Comparison of ENCODE assay signal across 9 cellular contexts in the genomic region with DNA sequence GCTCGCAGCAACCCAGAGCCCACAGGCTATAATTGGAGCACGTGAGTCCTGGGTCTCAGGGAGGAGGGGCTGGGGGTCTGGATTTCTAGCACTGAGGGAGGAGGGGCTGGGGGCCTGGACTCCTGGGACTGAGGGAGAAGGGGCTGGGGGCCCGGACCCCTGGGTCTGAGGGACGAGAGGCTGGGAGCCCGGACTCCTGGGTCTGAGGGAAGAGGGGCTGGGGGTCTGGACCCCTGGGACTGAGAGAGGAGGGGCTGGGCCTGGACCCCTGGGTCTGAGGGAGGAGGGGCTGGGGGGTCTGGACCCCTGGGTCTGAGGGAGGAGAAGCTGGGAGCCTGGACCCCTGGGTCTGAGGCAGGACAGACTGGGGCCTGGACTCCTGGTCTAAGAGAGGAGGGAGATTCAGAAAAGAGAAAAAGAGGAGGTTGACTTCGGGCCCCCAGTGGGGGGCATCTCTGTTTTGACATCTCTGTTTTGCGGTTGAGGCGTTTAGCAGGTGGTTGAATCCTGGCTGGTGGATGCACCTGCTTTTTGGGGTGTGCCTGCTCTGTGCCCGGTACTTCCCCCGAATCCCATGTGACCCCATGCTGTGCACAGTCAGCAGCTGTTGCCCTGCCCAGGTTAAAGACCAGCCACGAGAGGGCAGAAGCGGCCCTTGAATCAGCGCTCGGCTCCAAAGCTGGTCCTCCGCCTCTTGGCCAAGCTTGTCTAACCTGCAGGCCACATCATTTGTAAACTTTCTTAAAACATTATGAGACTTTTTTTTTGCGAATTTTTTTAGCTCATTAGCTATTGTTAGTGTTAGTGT. TPM values are rescaled to one million over a fixed set of nuclear protein-coding genes. Genes with fewer than 3 reads are reported as not detected.
DNase-seq lines count a peak whose midpoint lies in the region; ATAC-seq, FAIRE-seq and TF ChIP-seq lines count a peak whose summit lies in the region.
"Had no signal": no experiment of that assay in that cellular context is flagged by ENCODE, and none has a peak within 500 bp of the region (broad histone marks: within the 10 kb centered on the region; RNA-seq: fewer than 3 reads in every experiment).

No MANE protein-coding gene starts in this region.

- no peak overlapping the region for H3K27ac ChIP-seq in H1 (ENCODE audit: low read depth, low read length)

- TF ChIP-seq EP300 in H1 (IDR thresholded peaks at IDR 0.05; ENCODE audit: borderline replicate concordance in 1 of 2, low read depth in 2 of 2, low read length in 2 of 2), result no peak

- H4K5ac ChIP-seq in H1 (ENCODE audit: insufficient read length, low read depth, low read length), result no peak overlapping the region

- no peak overlapping the region for H2BK15ac ChIP-seq in H1 (ENCODE audit: low read length)

- no peaks in the 10 kb centered on the region for H3K79me1 ChIP-seq in H1 (ENCODE audit: low read depth, low read length)

- H3K4me3 ChIP-seq in MG63, result no peak overlapping the region
- H3K4me3 ChIP-seq in H1 (ENCODE audit: extremely low read depth in 1 of 4, insufficient read depth in 2 of 4, low read depth in 3 of 4, low read length in 4 of 4), result no peak overlapping the region

- no peak overlapping the region for H2BK20ac ChIP-seq in H1 (ENCODE audit: low read length)

- no peaks in the 10 kb centered on the region for H3K36me3 Mint-ChIP-seq in naive B cell

- ATAC-seq in GM21515 (IDR thresholded peaks at IDR 0.05; ENCODE audit: unreplicated experiment) (peak; percentile 84), naive B cell (ENCODE audit: low read depth in 2 of 2) (peak; percentile 99)
- peak; percentile 87 for ATAC-seq in stimulated activated naive CD8-positive, alpha-beta T cell treated with anti-CD3 and anti-CD28 coated beads, Interleukin-15, Interleukin-2, amounts not matched to agents 100 U/mL and 50 U/mL, for 24 hours

- H3K9ac ChIP-seq in H1 (replicated peaks in 1 of 4; ENCODE audit: extremely low read depth in 1 of 4, low read depth in 3 of 4, low read length in 3 of 4), result no peak overlapping the region

- no peak overlapping the region for H3K23ac ChIP-seq in H1 (ENCODE audit: insufficient read length)

- CTCF ChIA-PET in H1 (lab: Charles Lee; ENCODE audit: partially characterized antibody), result interaction anchor here (0.6 to 13.3 kb wide), 31 partner anchors 10 to 262 kb away, joined by 3 to 126 read pairs (median 4); a partner anchor contains a TSS

- no peak overlapping the region for H3K18ac ChIP-seq in H1 (ENCODE audit: extremely low read depth, low read length)

- no peaks in the 10 kb centered on the region for H3K9me3 ChIP-seq in MG63
- no peaks in the 10 kb centered on the region for H3K9me3 ChIP-seq in H1 (ENCODE audit: insufficient read depth in 2 of 2, low read depth in 1 of 2, low read length in 1 of 2)

- H3K79me2 ChIP-seq in H1 (ENCODE audit: control insufficient read depth in 1 of 2, insufficient read depth in 2 of 2, low read length in 2 of 2), result no peaks in the 10 kb centered on the region

- H4K20me1 ChIP-seq in H1 (replicated peaks in 1 of 2; ENCODE audit: control insufficient read depth in 1 of 2, insufficient read depth in 2 of 2, low read length in 2 of 2), result peaks cover 0 to 7% of the 10 kb centered on the region in 2 experiments

- FAIRE-seq in H1 (lab: Jason Lieb, UNC), result no peak

- peak; percentile 69 to 77 for TF ChIP-seq RAD21 in H1 (IDR thresholded peaks at IDR 0.05 in 1 of 2, conservative IDR thresholded peaks at IDR 0.05 in 1 of 2; ENCODE audit: low read depth in 2 of 2, low read length in 2 of 2)

- H4K8ac ChIP-seq in H1 (ENCODE audit: extremely low read depth, insufficient read depth, low read length), result no peak overlapping the region

- no peak overlapping the region for H2AK5ac ChIP-seq in H1 (ENCODE audit: low read depth, low read length)

- no peak overlapping the region for H2BK120ac ChIP-seq in H1 (replicated peaks; ENCODE audit: low read depth, low read length)

- H3K36me3 ChIP-seq in MG63 (peaks cover 99% of the 10 kb centered on the region), H1 (ENCODE audit: control insufficient read depth in 2 of 4, insufficient read depth in 4 of 4, low read length in 3 of 4) (peaks cover 20 to 40% (median 35%) of the 10 kb centered on the region in 4 experiments)

- no peak overlapping the region for H3K14ac ChIP-seq in H1 (ENCODE audit: insufficient read length)

- H3K23me2 ChIP-seq in H1 (ENCODE audit: low read depth, low read length), result no peaks in the 10 kb centered on the region

- POLR2A ChIA-PET in H1 (lab: Charles Lee; ENCODE audit: partially characterized antibody), result interaction anchor here (0.6 to 2.1 kb wide), 6 partner anchors 10 to 119 kb away, joined by 3 to 6 read pairs (median 3); a partner anchor contains a TSS

- no peak overlapping the region for H4K91ac ChIP-seq in H1 (replicated peaks; ENCODE audit: insufficient read length, low read length)

- H3K4me1 Mint-ChIP-seq in naive B cell, result peaks cover 6 to 25% (median 25%) of the 10 kb centered on the region in 3 donors

- peak; percentile 15 for DNase-seq in COR-L47 (lab: John Stamatoyannopoulos, UW)
- DNase-seq in MG63, result peak; percentile 43
- DNase-seq in activated CD4-positive, alpha-beta T cell treated with anti-CD3 and anti-CD28 coated beads, Interleukin-2, amount 50 U/mL, for 48 hours, result peak; percentile 74 to 82
- DNase-seq in H1 (ENCODE audit: low read depth in 1 of 2, low spot score in 2 of 2), result peak in 1 of 2 experiments; percentile 83
- DNase-seq in naive B cell, result peak; percentile 90
- peak; percentile 77 for DNase-seq in stimulated activated naive CD8-positive, alpha-beta T cell treated with anti-CD3 and anti-CD28 coated beads, Interleukin-15, Interleukin-2, amounts not matched to agents 100 U/mL and 50 U/mL, for 24 hours
- no peak for DNase-seq in NCI-H1092 (lab: John Stamatoyannopoulos, UW)

- 74% methylated on average over 13 of the region's 16 CpGs; no CpG with 5 or more reads in 1 of the 2 experiments for WGBS in H1 (ENCODE audit: extremely low coverage in 1 of 2, insufficient coverage in 1 of 2, insufficient read length in 1 of 2, insufficient replicate concordance in 2 of 2, low coverage in 1 of 2, low lambda C conversion rate in 2 of 2, missing lambda C conversion rate in 1 of 2), 2 experiments

- peak; percentile 71 to 82 (median 75) for TF ChIP-seq CTCF in H1 (IDR thresholded peaks at IDR 0.05; ENCODE audit: control extremely low read depth in 1 of 3, insufficient read depth in 1 of 3, low read depth in 1 of 3, low read length in 3 of 3)

- H3K27me3 ChIP-seq in MG63, result no peaks in the 10 kb centered on the region
- H3K27me3 ChIP-seq in H1 (replicated peaks in 1 of 4; ENCODE audit: control insufficient read depth in 3 of 4, extremely low read depth in 1 of 4, insufficient read depth in 3 of 4, low read length in 3 of 4), result no peaks in the 10 kb centered on the region

- H2BK5ac ChIP-seq in H1 (ENCODE audit: low read depth, low read length), result no peak overlapping the region

- H3K27ac Mint-ChIP-seq in naive B cell, result peak overlapping the region; percentile 81 to 93 (median 88)

- no peak overlapping the region for H3K4me2 ChIP-seq in H1 (ENCODE audit: insufficient read depth in 1 of 2, low read depth in 2 of 2, low read length in 2 of 2)

- H2AFZ ChIP-seq in H1 (ENCODE audit: low read length), result no peak overlapping the region

- H2BK12ac ChIP-seq in H1 (ENCODE audit: low read depth, low read length), result no peak overlapping the region

- H3K4me1 ChIP-seq in H1 (replicated peaks in 1 of 4; ENCODE audit: control insufficient read depth in 3 of 4, insufficient read depth in 4 of 4, low read length in 3 of 4), result peaks cover 0 to 2% (median 0%) of the 10 kb centered on the region in 4 experiments; a peak in 2 of 7 replicates

- H3K27me3 Mint-ChIP-seq in naive B cell, result no peaks in the 10 kb centered on the region

- H3K4me3 Mint-ChIP-seq in naive B cell, result peak overlapping the region in 5 of 8 donors; percentile 15 to 75 (median 37)

- H3K56ac ChIP-seq in H1 (replicated peaks; ENCODE audit: insufficient read length, low read depth, low read length), result no peak overlapping the region

- H3K9me3 Mint-ChIP-seq in naive B cell, result no peaks in the 10 kb centered on the region

- no peak overlapping the region for H3K4ac ChIP-seq in H1 (replicated peaks; ENCODE audit: insufficient read length, low read depth, low read length)

- no peak for TF ChIP-seq POLR2A in H1 (IDR thresholded peaks at IDR 0.05; ENCODE audit: control extremely low read depth in 1 of 2, low read depth in 2 of 2, low read length in 2 of 2)

RNA-seq across cellular contexts. Expression of a gene that starts 10.5 kb away (rescaled TPM):
- total RNA-seq in MG63 (2014; rRNA removed; shearing (Covaris generic); ENCODE audit: low replicate concordance), result 120 and 141 TPM in 2 replicates
- total RNA-seq in H1 (2021; fragmentation: NEBNext Ultra II Directional; extraction: Animal tissue kit (Norgen Biotek cat#: 25700)), result 13.3 and 14.1 TPM in 2 replicates
- polyA plus RNA-seq in H1 (2011; rRNA removed) (14.8 and 16.9 TPM in 2 replicates), naive B cell (ENCODE audit: low read depth in 6 of 6) (not detected)
- 14.8 TPM for polyA plus RNA-seq in H1 (2011; cell fraction: cytosol; rRNA removed)
- polyA plus RNA-seq in H1 (2011; cell fraction: nucleus; rRNA removed), result 25.2 TPM
- polyA plus RNA-seq in H1 (2012, experiment 1 of 2), result 10.3 to 14.0 TPM (median 11.6 TPM) in 4 replicates
- polyA plus RNA-seq in H1 (2012, experiment 2 of 2), result 6.8 TPM
- polyA plus RNA-seq in H1 (2013, experiment 1 of 2), result 12.7 TPM
- polyA plus RNA-seq in H1 (2013, experiment 2 of 2), result 13.7 TPM
- polyA minus RNA-seq in H1 (2011; rRNA and poly(A)+ RNA removed), result 22.1 and 22.5 TPM in 2 replicates
- 9.8 TPM for polyA minus RNA-seq in H1 (2011; cell fraction: cytosol; rRNA and poly(A)+ RNA removed)
- polyA minus RNA-seq in H1 (2011; cell fraction: nucleus; rRNA and poly(A)+ RNA removed), result 27.4 TPM

RNA-seq across cellular contexts. Expression of a gene that starts 17.1 kb away (rescaled TPM):
- 0.47 and 0.69 TPM in 2 replicates for total RNA-seq in MG63 (2014; rRNA removed; shearing (Covaris generic); ENCODE audit: low replicate concordance)
- 2.7 and 3.1 TPM in 2 replicates for total RNA-seq in H1 (2021; fragmentation: NEBNext Ultra II Directional; extraction: Animal tissue kit (Norgen Biotek cat#: 25700))
- polyA plus RNA-seq in H1 (2011; rRNA removed) (3.4 and 4.0 TPM in 2 replicates), naive B cell (ENCODE audit: low read depth in 6 of 6) (not detected)
- 2.4 TPM for polyA plus RNA-seq in H1 (2011; cell fraction: cytosol; rRNA removed)
- 10.2 TPM for polyA plus RNA-seq in H1 (2011; cell fraction: nucleus; rRNA removed)
- polyA plus RNA-seq in H1 (2012, experiment 1 of 2), result 2.8 to 5.3 TPM (median 3.6 TPM) in 4 replicates
- polyA plus RNA-seq in H1 (2012, experiment 2 of 2), result 1.6 TPM
- 1.9 TPM for polyA plus RNA-seq in H1 (2013, experiment 1 of 2)
- polyA plus RNA-seq in H1 (2013, experiment 2 of 2), result 1.6 TPM
- polyA minus RNA-seq in H1 (2011; rRNA and poly(A)+ RNA removed), result 1.5 and 4.7 TPM in 2 replicates
- 2.1 TPM for polyA minus RNA-seq in H1 (2011; cell fraction: cytosol; rRNA and poly(A)+ RNA removed)
- polyA minus RNA-seq in H1 (2011; cell fraction: nucleus; rRNA and poly(A)+ RNA removed), result 3.5 TPM

RNA-seq across cellular contexts. Expression of a gene that starts 40.8 kb away (rescaled TPM):
- 3.0 TPM in 1 of 2 replicates, not detected in the other for total RNA-seq in MG63 (2014; rRNA removed; shearing (Covaris generic); ENCODE audit: low replicate concordance)
- total RNA-seq in H1 (2021; fragmentation: NEBNext Ultra II Directional; extraction: Animal tissue kit (Norgen Biotek cat#: 25700)), result not detected in 2 replicates
- polyA plus RNA-seq in H1 (2011; rRNA removed), result not detected in 2 replicates
- polyA plus RNA-seq in H1 (2011; cell fraction: cytosol; rRNA removed), result not detected
- not detected for polyA plus RNA-seq in H1 (2011; cell fraction: nucleus; rRNA removed)
- polyA plus RNA-seq in H1 (2012, experiment 1 of 2), result not detected in 4 replicates
- not detected for polyA plus RNA-seq in H1 (2012, experiment 2 of 2)
- not detected for polyA plus RNA-seq in H1 (2013, experiment 1 of 2)
- polyA plus RNA-seq in H1 (2013, experiment 2 of 2), result not detected
- polyA minus RNA-seq in H1 (2011; rRNA and poly(A)+ RNA removed), result not detected in 2 replicates
- polyA minus RNA-seq in H1 (2011; cell fraction: cytosol; rRNA and poly(A)+ RNA removed), result not detected
- polyA minus RNA-seq in H1 (2011; cell fraction: nucleus; rRNA and poly(A)+ RNA removed), result not detected
- not detected for polyA plus RNA-seq in naive B cell (ENCODE audit: low read depth in 6 of 6)
- total RNA-seq: T-helper 2 cell treated with Interferon-gamma antibody and Interleukin-4, amounts not matched to agents 100 ng/mL and 5 ng/mL, for 36 hours had no signal

RNA-seq across cellular contexts. Expression of a gene that starts 44.8 kb away (rescaled TPM):
- 0.92 TPM in 1 of 2 replicates, not detected in the other for total RNA-seq in MG63 (2014; rRNA removed; shearing (Covaris generic); ENCODE audit: low replicate concordance)
- total RNA-seq in H1 (2021; fragmentation: NEBNext Ultra II Directional; extraction: Animal tissue kit (Norgen Biotek cat#: 25700)), result not detected in 2 replicates
- not detected in 2 replicates for polyA plus RNA-seq in H1 (2011; rRNA removed)
- polyA plus RNA-seq in H1 (2011; cell fraction: cytosol; rRNA removed), result not detected
- polyA plus RNA-seq in H1 (2011; cell fraction: nucleus; rRNA removed), result not detected
- not detected in 4 replicates for polyA plus RNA-seq in H1 (2012, experiment 1 of 2)
- not detected for polyA plus RNA-seq in H1 (2012, experiment 2 of 2)
- polyA plus RNA-seq in H1 (2013, experiment 1 of 2), result not detected
- polyA plus RNA-seq in H1 (2013, experiment 2 of 2), result not detected
- not detected in 2 replicates for polyA minus RNA-seq in H1 (2011; rRNA and poly(A)+ RNA removed)
- not detected for polyA minus RNA-seq in H1 (2011; cell fraction: cytosol; rRNA and poly(A)+ RNA removed)
- not detected for polyA minus RNA-seq in H1 (2011; cell fraction: nucleus; rRNA and poly(A)+ RNA removed)
- not detected for polyA plus RNA-seq in naive B cell (ENCODE audit: low read depth in 6 of 6)
- total RNA-seq: T-helper 2 cell treated with Interferon-gamma antibody and Interleukin-4, amounts not matched to agents 100 ng/mL and 5 ng/mL, for 36 hours had no signal
